In the genomic region with DNA sequence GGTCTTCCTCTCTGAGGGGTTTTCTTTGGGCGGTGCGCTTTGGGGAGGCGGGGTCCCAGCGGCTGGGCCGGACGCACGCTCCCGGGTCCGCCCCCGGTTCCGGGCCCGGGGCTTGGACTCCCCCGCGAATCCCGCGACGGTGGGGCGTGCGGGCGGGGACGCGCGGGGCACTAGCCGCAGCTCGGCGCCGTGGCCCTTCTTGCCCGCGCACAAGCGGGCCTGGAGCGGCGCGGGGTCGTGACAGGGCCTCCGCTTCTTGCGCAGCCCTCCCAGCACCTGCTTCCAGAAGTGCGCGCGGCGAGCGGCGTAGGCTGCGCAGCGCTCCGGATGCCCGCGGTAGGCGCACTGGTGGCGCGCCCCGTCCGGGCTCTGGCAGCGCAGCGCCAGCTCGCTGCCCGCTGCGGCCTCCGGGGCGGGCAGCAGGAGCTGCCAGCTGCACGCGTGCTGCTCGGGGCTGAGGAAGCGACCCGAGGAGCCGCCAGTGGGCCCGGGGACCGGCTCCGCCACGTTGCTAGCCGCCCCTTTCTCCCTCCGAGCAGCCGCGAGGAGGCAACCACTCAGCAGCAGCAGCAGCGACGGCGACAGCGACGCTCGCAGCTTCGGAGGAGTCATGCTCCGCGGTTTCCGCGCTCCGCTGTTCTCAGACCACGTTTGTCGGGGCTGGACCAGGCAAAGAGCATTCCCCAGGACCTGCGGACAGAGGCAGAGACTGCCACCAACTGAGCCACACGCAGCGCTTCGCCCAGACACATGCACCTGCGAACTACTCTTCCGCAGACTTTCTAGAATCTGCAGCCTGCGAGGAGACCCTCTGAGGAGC, we compare ENCODE assay signal across 8 cellular contexts. TPM values are rescaled to one million over a fixed set of nuclear protein-coding genes. Genes with fewer than 3 reads are reported as not detected.
DNase-seq lines count a peak whose midpoint lies in the region; TF ChIP-seq lines count a peak whose summit lies in the region.

No MANE protein-coding gene starts in this region.

- peaks cover 5% of the 10 kb centered on the region for H3K4me1 Mint-ChIP-seq in glutamatergic neuron (ENCODE audit: low read depth, unreplicated experiment)

- H3K9me3 ChIP-seq in SJCRH30 (replicated peaks) (no peaks in the 10 kb centered on the region), osteoblast (ENCODE audit: low read depth, low read length) (no peaks in the 10 kb centered on the region), tibial artery (no peaks in the 10 kb centered on the region)

- H3K4me1 ChIP-seq in SJCRH30 = no peaks in the 10 kb centered on the region
- H3K4me1 ChIP-seq in osteoblast (ENCODE audit: insufficient read depth, low read length) = peaks cover 6% of the 10 kb centered on the region
- peaks cover 0 to 21% (median 8%) of the 10 kb centered on the region in 4 donors for H3K4me1 ChIP-seq in tibial artery

- H3K27ac ChIP-seq in SJCRH30 (no peak overlapping the region), osteoblast (ENCODE audit: low read depth, low read length) (no peak overlapping the region), tibial artery (peak overlapping the region; percentile 76 to 80)

- H3K4me3 ChIP-seq in SJCRH30 (peak overlapping the region; percentile 69), osteoblast (ENCODE audit: insufficient read depth, low read length) (peak overlapping the region; percentile 84), tibial artery (peak overlapping the region; percentile 72 to 84)

- no peaks in the 10 kb centered on the region for H3K36me3 Mint-ChIP-seq in glutamatergic neuron (ENCODE audit: unreplicated experiment)

- peak overlapping the region; percentile 77 for H3K27ac Mint-ChIP-seq in glutamatergic neuron (ENCODE audit: unreplicated experiment)

- H3K36me3 ChIP-seq in SJCRH30 = no peaks in the 10 kb centered on the region
- no peaks in the 10 kb centered on the region for H3K36me3 ChIP-seq in osteoblast (ENCODE audit: insufficient read depth, low read length)
- H3K36me3 ChIP-seq in tibial artery = no peaks in the 10 kb centered on the region

- intact Hi-C loops in tibial artery (cut with DNase I; ENCODE audit: low total_unique reads) = loop anchor here (10.0 kb wide), 1 partner anchor 144 kb away; no protein-coding TSS in a partner anchor

- peaks cover 10% of the 10 kb centered on the region for H3K9me3 Mint-ChIP-seq in glutamatergic neuron (ENCODE audit: unreplicated experiment)

- DNase-seq in GM03348 (ENCODE audit: low spot score) (peak; percentile 74), H4 (ENCODE audit: low spot score) (peak; percentile 79), LHCN-M2 (ENCODE audit: low read depth) (peak; percentile 76), SJCRH30 (peak; percentile 60 to 73), glutamatergic neuron (peak; percentile 84), osteoblast (ENCODE audit: insufficient read length, low spot score, missing footprints) (peak; percentile 93), tibial artery (peak; percentile 72 to 85)
- peak; percentile 78 for DNase-seq in activated naive CD4-positive, alpha-beta T cell treated with Interleukin-2 at 50 U/mL for 16 hours

- H3K4me3 Mint-ChIP-seq in glutamatergic neuron (ENCODE audit: unreplicated experiment) = peak overlapping the region; percentile 95

- TF ChIP-seq CTCF in glutamatergic neuron (IDR thresholded peaks at IDR 0.05; ENCODE audit: partially characterized antibody, unreplicated experiment) = no peak
- TF ChIP-seq CTCF in osteoblast (IDR thresholded peaks at IDR 0.05; ENCODE audit: extremely low read depth, low read depth, low read length) = peak; percentile 25
- TF ChIP-seq CTCF in tibial artery (IDR thresholded peaks at IDR 0.05) = peak in 1 of 2 experiments; percentile 41

- peak overlapping the region; percentile 91 for H2AFZ ChIP-seq in osteoblast (ENCODE audit: low read length)

- H3K4me2 ChIP-seq in osteoblast (ENCODE audit: insufficient read depth, low read length) = peak overlapping the region; percentile 96

- no peaks in the 10 kb centered on the region for H4K20me1 ChIP-seq in osteoblast (ENCODE audit: insufficient read depth, low read length)

- peaks cover 12% of the 10 kb centered on the region for H3K27me3 Mint-ChIP-seq in glutamatergic neuron (ENCODE audit: unreplicated experiment)

- no peaks in the 10 kb centered on the region for H3K79me2 ChIP-seq in osteoblast (ENCODE audit: insufficient read depth, low read length)

- no peaks in the 10 kb centered on the region for H3K27me3 ChIP-seq in SJCRH30
- peaks cover under 1% of the 10 kb centered on the region for H3K27me3 ChIP-seq in osteoblast (ENCODE audit: insufficient read depth, low read length)
- H3K27me3 ChIP-seq in tibial artery = no peaks in the 10 kb centered on the region

RNA-seq across cellular contexts. Expression of a gene that starts 0.7 kb away (rescaled TPM):
- total RNA-seq in H4 (2014; rRNA removed; shearing (Covaris generic)) = 0.21 and 0.45 TPM in 2 replicates
- total RNA-seq in LHCN-M2 (2014; rRNA removed) (0.40 and 0.64 TPM in 2 replicates), glutamatergic neuron (ENCODE audit: unreplicated experiment) (7.5 TPM), osteoblast (0.72 and 1.2 TPM in 2 replicates)
- polyA plus RNA-seq in LHCN-M2 (2012) = 0.30 TPM
- total RNA-seq in SJCRH30 (2014; rRNA removed; shearing (Covaris generic)) = 0.53 and 0.73 TPM in 2 replicates

RNA-seq across cellular contexts. Expression of a gene that starts 15.0 kb away (rescaled TPM):
- 13.2 and 14.1 TPM in 2 replicates for total RNA-seq in H4 (2014; rRNA removed; shearing (Covaris generic))
- total RNA-seq in LHCN-M2 (2014; rRNA removed) (28.7 TPM in 2 replicates), glutamatergic neuron (ENCODE audit: unreplicated experiment) (42.2 TPM), osteoblast (47.4 and 51.0 TPM in 2 replicates)
- 4.7 TPM for polyA plus RNA-seq in LHCN-M2 (2012)
- 21.1 and 26.3 TPM in 2 replicates for total RNA-seq in SJCRH30 (2014; rRNA removed; shearing (Covaris generic))

Comparison
In these comparisons a context has a peak if more than half of its experiments do, and no peak if none do; other contexts are left out.
1. H3K27ac ChIP-seq: peak in tibial artery (2 of 2); none in SJCRH30 (single experiment) and osteoblast (single experiment).
2. Peak in every context shown above with its lines, with median percentiles within 50 percentile points of each other: DNase-seq and H3K4me3 ChIP-seq.